Comparison of ENCODE assay signal across 17 cellular contexts in the genomic region with DNA sequence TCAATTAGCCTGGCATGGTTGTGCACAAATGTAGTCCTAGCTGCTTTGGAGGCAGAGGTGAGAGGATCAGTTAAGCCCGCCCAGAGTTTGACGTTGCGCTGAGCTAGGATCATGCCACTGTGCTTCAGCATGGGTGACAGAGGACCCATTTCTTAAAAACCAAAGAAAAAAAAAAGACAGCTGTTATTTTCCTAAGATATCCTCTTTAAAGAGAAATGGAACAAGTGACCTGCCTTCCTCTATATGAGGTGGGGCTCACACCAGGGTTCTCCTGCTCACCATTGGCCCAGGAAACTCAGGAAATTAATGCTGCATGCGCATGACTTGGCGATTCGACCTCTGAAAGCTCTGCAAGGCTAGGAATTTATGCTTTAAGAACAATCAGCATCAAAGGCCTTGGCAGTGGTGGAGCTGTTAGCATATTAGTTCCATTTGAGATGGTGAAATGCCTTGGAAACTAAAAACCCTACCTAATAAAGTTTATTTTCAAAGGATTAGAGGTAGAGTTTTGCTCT.
DNase-seq lines count a peak whose midpoint lies in the region; FAIRE-seq and TF ChIP-seq lines count a peak whose summit lies in the region.
"Had no signal": no experiment of that assay in that cellular context is flagged by ENCODE, and none has a peak within 500 bp of the region (broad histone marks: within the 10 kb centered on the region; RNA-seq: fewer than 3 reads in every experiment).

No MANE protein-coding gene starts in this region.

- no peak for TF ChIP-seq EP300 in H1 (IDR thresholded peaks at IDR 0.05; ENCODE audit: borderline replicate concordance in 1 of 2, low read depth in 2 of 2, low read length in 2 of 2)

- H2AFZ ChIP-seq in H1 (ENCODE audit: low read length) (no peak overlapping the region), Karpas-422 (ENCODE audit: low read length) (no peak overlapping the region)

- H3K23ac ChIP-seq in H1 (ENCODE audit: insufficient read length): no peak overlapping the region
- no peak overlapping the region for H3K23ac ChIP-seq in mesendoderm (ENCODE audit: low read length)

- peaks cover 36% of the 10 kb centered on the region for H3K9me3 Mint-ChIP-seq in osteocyte (ENCODE audit: unreplicated experiment)

- H3K4me2 ChIP-seq in H1 (ENCODE audit: insufficient read depth in 1 of 2, low read depth in 2 of 2, low read length in 2 of 2) (peak overlapping the region; percentile 28 to 31; a peak in 1 of 4 replicates), mesendoderm (ENCODE audit: low read length) (no peak overlapping the region), Karpas-422 (ENCODE audit: low read depth, low read length, poor library complexity, severe bottlenecking) (no peak overlapping the region)

- H3K4me3 Mint-ChIP-seq in osteocyte (ENCODE audit: unreplicated experiment): no peak overlapping the region

- CTCF ChIA-PET in H1 (lab: Charles Lee; ENCODE audit: partially characterized antibody): interaction anchor here (1.0 to 1.1 kb wide), 2 partner anchors 9 to 73 kb away, joined by 3 read pairs; no protein-coding TSS in a partner anchor

- peak overlapping the region; percentile 0 for H3K9ac ChIP-seq in NT2/D1 (ENCODE audit: insufficient read length, low read depth)
- H3K9ac ChIP-seq in H1 (replicated peaks in 1 of 4; ENCODE audit: extremely low read depth in 1 of 4, low read depth in 3 of 4, low read length in 3 of 4): no peak overlapping the region
- H3K9ac ChIP-seq in mesendoderm (ENCODE audit: low read length): no peak overlapping the region
- H3K9ac ChIP-seq in Karpas-422 (ENCODE audit: low read length): no peak overlapping the region

- no peak overlapping the region for H4K91ac ChIP-seq in H1 (replicated peaks; ENCODE audit: insufficient read length, low read length)

- no peaks in the 10 kb centered on the region for H3K9me2 ChIP-seq in Karpas-422 (replicated peaks; ENCODE audit: insufficient read depth, low read length)

- H4K5ac ChIP-seq in H1 (ENCODE audit: insufficient read length, low read depth, low read length) (no peak overlapping the region), mesendoderm (ENCODE audit: low read length) (no peak overlapping the region)

- H3K4me3 ChIP-seq in NT2/D1 (ENCODE audit: insufficient read length, low read depth) (no peak overlapping the region), H1 (ENCODE audit: extremely low read depth in 1 of 4, insufficient read depth in 2 of 4, low read depth in 3 of 4, low read length in 4 of 4) (no peak overlapping the region), mesendoderm (ENCODE audit: low read length) (no peak overlapping the region), Karpas-422 (ENCODE audit: low read length) (no peak overlapping the region)

- no peak for TF ChIP-seq RAD21 in H1 (IDR thresholded peaks at IDR 0.05 in 1 of 2, conservative IDR thresholded peaks at IDR 0.05 in 1 of 2; ENCODE audit: low read depth in 2 of 2, low read length in 2 of 2)

- H3K36me3 Mint-ChIP-seq in osteocyte (ENCODE audit: unreplicated experiment): no peaks in the 10 kb centered on the region
- H3K36me3 Mint-ChIP-seq: CD4-positive, alpha-beta memory T cell had no signal

- H3K4me1 Mint-ChIP-seq in osteocyte (ENCODE audit: unreplicated experiment): no peaks in the 10 kb centered on the region
- H3K4me1 Mint-ChIP-seq: CD4-positive, alpha-beta memory T cell had no signal

- TF ChIP-seq POLR2A in H1 (IDR thresholded peaks at IDR 0.05; ENCODE audit: control extremely low read depth in 1 of 2, low read depth in 2 of 2, low read length in 2 of 2): no peak

- H3K36me3 ChIP-seq in NT2/D1 (ENCODE audit: insufficient read depth, insufficient read length, low read length): no peaks in the 10 kb centered on the region
- no peaks in the 10 kb centered on the region for H3K36me3 ChIP-seq in H1 (ENCODE audit: control insufficient read depth in 2 of 4, insufficient read depth in 4 of 4, low read length in 3 of 4)
- H3K36me3 ChIP-seq in mesendoderm (ENCODE audit: control insufficient read depth, insufficient read depth, low read length): no peaks in the 10 kb centered on the region
- no peaks in the 10 kb centered on the region for H3K36me3 ChIP-seq in Karpas-422 (ENCODE audit: insufficient read depth, low read length)
- H3K36me3 ChIP-seq: BE2C had no signal

- H2BK20ac ChIP-seq in H1 (ENCODE audit: low read length): 0 out of 2 replicates have a peak overlapping the region, but pooled peaks have one; percentile 96

- H4K20me1 ChIP-seq in H1 (replicated peaks in 1 of 2; ENCODE audit: control insufficient read depth in 1 of 2, insufficient read depth in 2 of 2, low read length in 2 of 2) (no peaks in the 10 kb centered on the region), Karpas-422 (ENCODE audit: insufficient read depth, low read depth, low read length) (no peaks in the 10 kb centered on the region)

- H3K27ac ChIP-seq in H1 (ENCODE audit: low read depth, low read length): no peak overlapping the region
- H3K27ac ChIP-seq in mesendoderm (ENCODE audit: low read depth, low read length): peak overlapping the region; percentile 67
- no peak overlapping the region for H3K27ac ChIP-seq in Karpas-422 (ENCODE audit: low read length)
- H3K27ac ChIP-seq: C4-2B, HL-60 had no signal

- H2AK5ac ChIP-seq in H1 (ENCODE audit: low read depth, low read length): no peak overlapping the region
- H2AK5ac ChIP-seq in mesendoderm (ENCODE audit: low read length): no peak overlapping the region

- H3K4me1 ChIP-seq in NT2/D1 (ENCODE audit: insufficient read depth, insufficient read length) (peaks cover 4% of the 10 kb centered on the region), H1 (replicated peaks in 1 of 4; ENCODE audit: control insufficient read depth in 3 of 4, insufficient read depth in 4 of 4, low read length in 3 of 4) (peaks cover 3 to 22% (median 15%) of the 10 kb centered on the region in 4 experiments), mesendoderm (ENCODE audit: control insufficient read depth, low read depth, low read length) (peaks cover 4% of the 10 kb centered on the region), Karpas-422 (ENCODE audit: low read length) (no peaks in the 10 kb centered on the region)
- H3K4me1 ChIP-seq: BE2C had no signal

- H2BK15ac ChIP-seq in H1 (ENCODE audit: low read length) (no peak overlapping the region), mesendoderm (replicated peaks; ENCODE audit: low read depth) (no peak overlapping the region)

- H4K8ac ChIP-seq in H1 (ENCODE audit: extremely low read depth, insufficient read depth, low read length) (no peak overlapping the region), mesendoderm (ENCODE audit: low read depth, low read length) (no peak overlapping the region)

- H2BK120ac ChIP-seq in H1 (replicated peaks; ENCODE audit: low read depth, low read length) (no peak overlapping the region), mesendoderm (ENCODE audit: low read depth, low read length) (peak overlapping the region; percentile 74)

- H2BK5ac ChIP-seq in H1 (ENCODE audit: low read depth, low read length) (peak overlapping the region; percentile 54; the same call in 1 of the 2 replicates), mesendoderm (ENCODE audit: low read length) (no peak overlapping the region)

- H3K56ac ChIP-seq in H1 (replicated peaks; ENCODE audit: insufficient read length, low read depth, low read length) (no peak overlapping the region), mesendoderm (ENCODE audit: low read length) (no peak overlapping the region)

- no peaks in the 10 kb centered on the region for H3K9me3 ChIP-seq in NT2/D1 (ENCODE audit: insufficient read depth, low read length)
- no peaks in the 10 kb centered on the region for H3K9me3 ChIP-seq in H1 (ENCODE audit: insufficient read depth in 2 of 2, low read depth in 1 of 2, low read length in 1 of 2)
- H3K9me3 ChIP-seq in Karpas-422 (ENCODE audit: low read length): peaks cover 10% of the 10 kb centered on the region
- H3K9me3 ChIP-seq: BE2C had no signal

- H3K23me2 ChIP-seq in H1 (ENCODE audit: low read depth, low read length): no peaks in the 10 kb centered on the region

- H3K27me3 ChIP-seq in NT2/D1 (ENCODE audit: insufficient read depth, insufficient read length) (no peaks in the 10 kb centered on the region), H1 (replicated peaks in 1 of 4; ENCODE audit: control insufficient read depth in 3 of 4, extremely low read depth in 1 of 4, insufficient read depth in 3 of 4, low read length in 3 of 4) (no peaks in the 10 kb centered on the region), mesendoderm (ENCODE audit: insufficient read depth, low read length, poor library complexity) (no peaks in the 10 kb centered on the region), Karpas-422 (ENCODE audit: low read length) (no peaks in the 10 kb centered on the region)
- H3K27me3 ChIP-seq: BE2C had no signal

- H2BK12ac ChIP-seq in H1 (ENCODE audit: low read depth, low read length): no peak overlapping the region

- no peak overlapping the region for H3K14ac ChIP-seq in H1 (ENCODE audit: insufficient read length)

- no peaks in the 10 kb centered on the region for H3K79me2 ChIP-seq in H1 (ENCODE audit: control insufficient read depth in 1 of 2, insufficient read depth in 2 of 2, low read length in 2 of 2)
- H3K79me2 ChIP-seq in mesendoderm (ENCODE audit: control insufficient read depth, insufficient read depth, low read length): no peaks in the 10 kb centered on the region
- no peaks in the 10 kb centered on the region for H3K79me2 ChIP-seq in Karpas-422 (ENCODE audit: low read length)

- H3K27me3 Mint-ChIP-seq in osteocyte (ENCODE audit: unreplicated experiment): no peaks in the 10 kb centered on the region
- H3K27me3 Mint-ChIP-seq: CD4-positive, alpha-beta memory T cell had no signal

- 66% methylated on average over 6 of the region's 6 CpGs; no CpG with 5 or more reads in 1 of the 2 experiments for WGBS in H1 (ENCODE audit: extremely low coverage in 1 of 2, insufficient coverage in 1 of 2, insufficient read length in 1 of 2, insufficient replicate concordance in 2 of 2, low coverage in 1 of 2, low lambda C conversion rate in 2 of 2, missing lambda C conversion rate in 1 of 2), 2 experiments
- no CpG with 5 or more reads among the region's 6 CpGs for WGBS in mesendoderm (ENCODE audit: extremely low coverage, insufficient coverage, low lambda C conversion rate)

- TF ChIP-seq CTCF in H1 (IDR thresholded peaks at IDR 0.05; ENCODE audit: control extremely low read depth in 1 of 3, insufficient read depth in 1 of 3, low read depth in 1 of 3, low read length in 3 of 3) (no peak), osteocyte (IDR thresholded peaks at IDR 0.05) (no peak)

- no peak overlapping the region for H3K27ac Mint-ChIP-seq in osteocyte (ENCODE audit: unreplicated experiment)
- H3K27ac Mint-ChIP-seq: CD4-positive, alpha-beta memory T cell had no signal

- POLR2A ChIA-PET in H1 (lab: Charles Lee; ENCODE audit: partially characterized antibody): interaction anchor here (0.8 kb wide), 1 partner anchor 9 kb away, joined by 4 read pairs; no protein-coding TSS in a partner anchor

- FAIRE-seq in H1 (lab: Jason Lieb, UNC): no peak
- FAIRE-seq: A204.1, GM12892, GM19239 had no signal

- H3K4ac ChIP-seq in H1 (replicated peaks; ENCODE audit: insufficient read length, low read depth, low read length) (no peak overlapping the region), mesendoderm (ENCODE audit: low read depth, low read length) (no peak overlapping the region)

- H3K79me1 ChIP-seq in H1 (ENCODE audit: low read depth, low read length): no peaks in the 10 kb centered on the region
- H3K79me1 ChIP-seq in mesendoderm (ENCODE audit: low read length): no peaks in the 10 kb centered on the region

- DNase-seq in NT2/D1 (ENCODE audit: low read depth, low spot score) (peak; percentile 28), H1 (ENCODE audit: low read depth in 1 of 2, low spot score in 2 of 2) (no peak), mesendoderm (peak; percentile 81), NCI-H1105 treated with DMSO at 0.1 percent for 48 hours (lab: John Stamatoyannopoulos, UW) (no peak), osteocyte (ENCODE audit: extremely low spot score, unreplicated experiment) (no peak), Karpas-422 (no peak)
- DNase-seq in stimulated activated naive CD4-positive, alpha-beta T cell treated with Interleukin-2 at 50 U/mL for 16 hours (lab: John Stamatoyannopoulos, UW): no peak
- DNase-seq: BE2C; CD4-positive, alpha-beta memory T cell; COR-L47; DND-41; GDM1 had no signal

- H3K18ac ChIP-seq in H1 (ENCODE audit: extremely low read depth, low read length) (peak overlapping the region; percentile 55; the same call in 1 of the 2 replicates), mesendoderm (ENCODE audit: low read length) (peak overlapping the region; percentile 90)

Comparison
In these comparisons a context has a peak if more than half of its experiments do, and no peak if none do; other contexts are left out.
1. DNase-seq: peak in NT2/D1 (single experiment) and mesendoderm (single experiment); none in H1 (0 of 2), NCI-H1105 treated with DMSO at 0.1 percent for 48 hours (single experiment), osteocyte (single experiment), Karpas-422 (single experiment) and stimulated activated naive CD4-positive, alpha-beta T cell treated with Interleukin-2 at 50 U/mL for 16 hours (single experiment).
2. H3K4me2 ChIP-seq: peak in H1 (2 of 2); none in mesendoderm (single experiment) and Karpas-422 (single experiment).